In genomic region chr10:124364674-124365073, GRCh38 we compare ENCODE assay signal across 19 cellular contexts.
"Had no signal": no experiment of that assay in that cellular context is flagged by ENCODE, and none has a peak within 500 bp of the region (broad histone marks: within the 10 kb centered on the region; RNA-seq: fewer than 3 reads in every experiment).

No MANE protein-coding gene starts in this region.

- H3K27me3 ChIP-seq: tibial nerve, uterus had no signal

- H3K4me1 ChIP-seq: heart right ventricle, psoas muscle, tibial nerve, uterus had no signal

- DNase-seq: activated CD4-positive, alpha-beta T cell treated with anti-CD3 and anti-CD28 coated beads, Interleukin-2, amount 10 ng/mL, durations not matched to agents 7 days and 5 days; activated CD4-positive, CD25-positive, alpha-beta regulatory T cell; activated CD8-positive, alpha-beta T cell treated with anti-CD3 and anti-CD28 coated beads, Interleukin-2, amount 10 ng/mL, durations not matched to agents 7 days and 5 days; activated naive CD4-positive, alpha-beta T cell treated with Interleukin-2 at 50 U/mL for 16 hours; activated naive CD8-positive, alpha-beta T cell treated with anti-CD3 and anti-CD28 coated beads, Interleukin-2, amount 10 ng/mL, durations not matched to agents 7 days and 5 days; activated T-cell treated with anti-CD3 and anti-CD28 coated beads, Interleukin-2, amount 50 U/mL, for 24 hours; amygdala; effector memory CD8-positive, alpha-beta T cell; esophagus squamous epithelium; heart right ventricle; immature natural killer cell; kidney glomerular epithelial cell; left ventricle myocardium superior; psoas muscle; right cardiac atrium; stimulated activated CD4-positive, alpha-beta T cell treated with anti-CD3 and anti-CD28 coated beads, Interleukin-15, amount 100 ng/mL, for 24 hours; stimulated activated CD4-positive, alpha-beta T cell treated with anti-CD3 and anti-CD28 coated beads, Interleukin-2, amount 100 ng/mL, for 48 hours; uterus had no signal

- ATAC-seq: activated CD8-positive, alpha-beta T cell treated with anti-CD3 and anti-CD28 coated beads, Interleukin-2, amount 10 ng/mL, durations not matched to agents 7 days and 5 days; effector memory CD8-positive, alpha-beta T cell; heart right ventricle; left ventricle myocardium superior; psoas muscle; right cardiac atrium had no signal

- H3K4me3 ChIP-seq: esophagus squamous epithelium, heart right ventricle, psoas muscle, tibial nerve, uterus had no signal

- H3K36me3 ChIP-seq: esophagus squamous epithelium, heart right ventricle, tibial nerve, uterus had no signal

- H3K9me3 ChIP-seq: psoas muscle, uterus had no signal

- H3K27ac ChIP-seq: esophagus squamous epithelium, heart right ventricle, psoas muscle, tibial nerve, uterus had no signal
